ENCODE assay signal across 17 cellular contexts in genomic region chr17:83103938-83104311, GRCh38. TPM values are rescaled to one million over a fixed set of nuclear protein-coding genes. Genes with fewer than 3 reads are reported as not detected.
DNase-seq lines count a peak whose midpoint lies in the region; ATAC-seq, FAIRE-seq and TF ChIP-seq lines count a peak whose summit lies in the region.
"Had no signal": no experiment of that assay in that cellular context is flagged by ENCODE, and none has a peak within 500 bp of the region (broad histone marks: within the 10 kb centered on the region; RNA-seq: fewer than 3 reads in every experiment).

No MANE protein-coding gene starts in this region.

- BruUV-seq in HepG2 (replicated peaks; lab: Mats Ljungman, UMichigan) (no TSS peak), K562 (replicated peaks; lab: Mats Ljungman, UMichigan) (no TSS peak)

- no peak for TF ChIP-seq EP300 in HepG2 (IDR thresholded peaks at IDR 0.05; ENCODE audit: low read depth in 2 of 2, low read length in 2 of 2)
- no peak for TF ChIP-seq EP300 in HepG2 (CRISPR knock-in tag; IDR thresholded peaks at IDR 0.05; ENCODE audit: borderline replicate concordance)
- TF ChIP-seq EP300 in K562 (IDR thresholded peaks at IDR 0.05; ENCODE audit: low read length), result no peak

- H3K4me1 ChIP-seq in HepG2 (ENCODE audit: insufficient read depth, low read length), result peaks cover 12% of the 10 kb centered on the region
- no peaks in the 10 kb centered on the region for H3K4me1 ChIP-seq in right lobe of liver
- peaks cover 10 to 61% of the 10 kb centered on the region in 2 experiments; a peak in 4 of 5 replicates for H3K4me1 ChIP-seq in K562 (replicated peaks in 1 of 2; ENCODE audit: control insufficient read depth in 2 of 2, insufficient read depth in 2 of 2, low read length in 2 of 2)
- H3K4me1 ChIP-seq in rectal smooth muscle tissue (ENCODE audit: control insufficient read depth, insufficient read depth, low read length), result peaks cover 7% of the 10 kb centered on the region

- no peak overlapping the region for H3K27ac ChIP-seq in HepG2 (ENCODE audit: extremely low read length, insufficient read depth, low read length)
- H3K27ac ChIP-seq in right lobe of liver, result no peak overlapping the region
- no peak overlapping the region for H3K27ac ChIP-seq in K562 (ENCODE audit: extremely low read depth, low read depth, low read length)
- H3K27ac ChIP-seq in rectal smooth muscle tissue (ENCODE audit: low read depth, low read length), result peak overlapping the region; percentile 24
- H3K27ac ChIP-seq: parathyroid adenoma, VCaP had no signal

- TF ChIP-seq POLR2A in HepG2 (IDR thresholded peaks at IDR 0.05; ENCODE audit: insufficient read depth in 1 of 2, low read depth in 2 of 2, low read length in 2 of 2), result no peak
- no peak for TF ChIP-seq POLR2A in right lobe of liver (IDR thresholded peaks at IDR 0.05)
- TF ChIP-seq POLR2A in K562 (conservative IDR thresholded peaks at IDR 0.05), result no peak

- H3K4me2 ChIP-seq in HepG2 (ENCODE audit: low read depth, low read length), result no peak overlapping the region
- H3K4me2 ChIP-seq in K562 (ENCODE audit: insufficient read depth, low read length), result peak overlapping the region; percentile 65
- H3K4me2 ChIP-seq: smooth muscle cell had no signal

- no peak for DNase-seq in HepG2 (ENCODE audit: low spot score)
- DNase-seq in right lobe of liver, result no peak
- DNase-seq in K562 (ENCODE audit: extremely low read depth in 1 of 4, low spot score in 3 of 4), result no peak
- no peak for DNase-seq in HTR-8/SVneo (ENCODE audit: insufficient read length, low spot score)
- DNase-seq in NCI-H187 (lab: John Stamatoyannopoulos, UW), result no peak
- DNase-seq: activated CD8-positive, alpha-beta memory T cell treated with anti-CD3 and anti-CD28 coated beads for 24 hours; effector memory CD8-positive, alpha-beta T cell; KG1; NCI-H524 treated with DMSO at 0.1 percent for 48 hours; SHP77 treated with DMSO at 0.1 percent for 48 hours had no signal

- POLR2A ChIA-PET in HepG2 (lab: Yijun Ruan, JAX) (no interaction called here), K562 (lab: Yijun Ruan, JAX) (interaction anchor here (0.6 to 0.9 kb wide), 4 partner anchors 14 to 1206 kb away, joined by 3 to 4 read pairs (median 3); no protein-coding TSS in a partner anchor)

- ATAC-seq in HepG2 (no peak), right lobe of liver (no peak), K562 (no peak), GM18858 (IDR thresholded peaks at IDR 0.05; ENCODE audit: unreplicated experiment) (no peak), GM21737 (IDR thresholded peaks at IDR 0.05; ENCODE audit: unreplicated experiment) (no peak)
- ATAC-seq: activated T-helper 17 cell treated with anti-CD3 and anti-CD28 coated beads, Interleukin-2, amount 50 U/mL, for 72 hours; effector memory CD8-positive, alpha-beta T cell had no signal

- H3K9me3 ChIP-seq in HepG2 (ENCODE audit: low read length), result no peaks in the 10 kb centered on the region
- H3K9me3 ChIP-seq in right lobe of liver, result no peaks in the 10 kb centered on the region
- no peaks in the 10 kb centered on the region; the same call in none of the 2 replicates for H3K9me3 ChIP-seq in K562 (replicated peaks; ENCODE audit: control insufficient read depth, insufficient read depth, low read depth, low read length)

- CTCF ChIA-PET in HepG2 (lab: Yijun Ruan, JAX; ENCODE audit: low intra/inter-chr PET ratio, low total read pairs), result interaction anchor here (1.2 to 1.6 kb wide), 2 partner anchors 99 to 101 kb away, joined by 4 to 5 read pairs; no protein-coding TSS in a partner anchor
- CTCF ChIA-PET in K562 (lab: Yijun Ruan, JAX; ENCODE audit: low intra/inter-chr PET ratio), result interaction anchor here (0.7 kb wide), 1 partner anchor 10 kb away, joined by 3 read pairs; no protein-coding TSS in a partner anchor

- H3K27me3 ChIP-seq in HepG2 (ENCODE audit: control insufficient read depth in 1 of 2, insufficient read depth in 2 of 2, low read length in 2 of 2) (peaks cover 28 to 74% of the 10 kb centered on the region in 2 experiments), right lobe of liver (no peaks in the 10 kb centered on the region), K562 (ENCODE audit: control insufficient read depth in 2 of 2, insufficient read depth in 2 of 2, low read length in 2 of 2) (peaks cover 0 to 37% of the 10 kb centered on the region in 2 experiments), rectal smooth muscle tissue (ENCODE audit: control insufficient read depth, insufficient read depth, low read length) (peaks cover 7% of the 10 kb centered on the region)

- TF ChIP-seq CTCF in HepG2 (CRISPR knock-in tag; IDR thresholded peaks at IDR 0.05) (no peak), right lobe of liver (IDR thresholded peaks at IDR 0.05) (no peak), K562 (IDR thresholded peaks at IDR 0.05 in 2 of 3, conservative IDR thresholded peaks at IDR 0.05 in 1 of 3; ENCODE audit: insufficient read depth in 2 of 3, low read depth in 1 of 3, low read length in 3 of 3) (no peak)

- in situ Hi-C loops in HepG2 (cut with HindIII; ENCODE audit: extremely low pct_ligation_motif_present, low pct_unique_long_range_greater_than_20kb) (no loop called here), K562 (cut with MboI) (no loop called here)

- FAIRE-seq in HepG2 (lab: Jason Lieb, UNC) (no peak), K562 (lab: Jason Lieb, UNC) (no peak), HTR-8/SVneo (lab: Jason Lieb, UNC) (no peak)

- H3K9ac ChIP-seq in HepG2 (ENCODE audit: insufficient read depth, low read depth, low read length) (no peak overlapping the region), K562 (ENCODE audit: insufficient read depth in 1 of 2, low read depth in 2 of 2, low read length in 2 of 2) (peak overlapping the region in 1 of 2 experiments; percentile 50; a peak in 1 of 4 replicates), rectal smooth muscle tissue (ENCODE audit: low read length) (no peak overlapping the region)
- H3K9ac ChIP-seq: parathyroid adenoma had no signal

- TF ChIP-seq RAD21 in HepG2 (CRISPR knock-in tag; IDR thresholded peaks at IDR 0.05) (no peak), K562 (CRISPR knock-in tag; conservative IDR thresholded peaks at IDR 0.05 in 1 of 2, IDR thresholded peaks at IDR 0.05 in 1 of 2) (no peak)

- no peaks in the 10 kb centered on the region for H3K79me2 ChIP-seq in HepG2 (ENCODE audit: insufficient read depth, low read length)
- no peaks in the 10 kb centered on the region for H3K79me2 ChIP-seq in K562 (ENCODE audit: control insufficient read depth, insufficient read depth, low read length)
- H3K79me2 ChIP-seq: parathyroid adenoma had no signal

- H2AFZ ChIP-seq in HepG2 (ENCODE audit: low read length) (no peak overlapping the region), K562 (ENCODE audit: low read depth, low read length) (peak overlapping the region; percentile 40; the same call in 1 of the 2 replicates)
- H2AFZ ChIP-seq: parathyroid adenoma had no signal

- H3K36me3 ChIP-seq in HepG2 (replicated peaks in 1 of 2; ENCODE audit: control insufficient read depth in 1 of 2, insufficient read depth in 2 of 2, low read length in 2 of 2) (no peaks in the 10 kb centered on the region), right lobe of liver (no peaks in the 10 kb centered on the region), K562 (ENCODE audit: control insufficient read depth, insufficient read depth, low read length) (no peaks in the 10 kb centered on the region), rectal smooth muscle tissue (ENCODE audit: control insufficient read depth, insufficient read depth, low read length) (no peaks in the 10 kb centered on the region)

- no peak overlapping the region for H3K4me3 ChIP-seq in HepG2 (replicated peaks in 1 of 3; ENCODE audit: insufficient read depth in 1 of 3, low read depth in 2 of 3, low read length in 3 of 3)
- H3K4me3 ChIP-seq in right lobe of liver, result no peak overlapping the region
- H3K4me3 ChIP-seq in K562, result peak overlapping the region; percentile 53; the same call in 1 of the 2 replicates
- no peak overlapping the region for H3K4me3 ChIP-seq in rectal smooth muscle tissue (ENCODE audit: low read length)
- H3K4me3 ChIP-seq: smooth muscle cell had no signal

- H4K20me1 ChIP-seq in HepG2 (ENCODE audit: insufficient read depth, low read length), result no peaks in the 10 kb centered on the region; the same call in 1 of the 2 replicates
- H4K20me1 ChIP-seq in K562 (replicated peaks; ENCODE audit: control insufficient read depth, insufficient read depth, low read length), result peaks cover 12% of the 10 kb centered on the region

- 60% methylated on average over 9 of the region's 11 CpGs for WGBS in HepG2 (ENCODE audit: low lambda C conversion rate)
- 54% methylated on average over 6 of the region's 11 CpGs for WGBS in right lobe of liver (ENCODE audit: insufficient coverage, low coverage, low lambda C conversion rate, missing lambda C conversion rate)
- WGBS in K562 (ENCODE audit: insufficient coverage, low coverage, missing lambda C conversion rate), result 9% methylated on average over 11 of the region's 11 CpGs

- intact Hi-C loops in HepG2 (cut with micrococcal nuclease; ENCODE audit: unreplicated experiment), result no loop called here
- intact Hi-C loops in right lobe of liver (cut with DNase I), result no loop called here
- intact Hi-C loops in K562 (cut with micrococcal nuclease), result no loop called here

- peaks cover 4% of the 10 kb centered on the region for H3K9me1 ChIP-seq in K562 (ENCODE audit: control insufficient read depth, insufficient read depth, low read length)

RNA-seq across cellular contexts. Expression of gene METRNL, which starts 24.5 kb away (rescaled TPM):
- total RNA-seq in HepG2 (2016; rRNA removed; fragmentation: Illumina TruSeq; extraction: Trizol) (0.66 and 1.2 TPM in 2 replicates), right lobe of liver (10 to 100 TPM in 1 of 6 experiments, 1 to 10 TPM in 5; 2.3 to 18.6 (median 5.9) TPM), K562 (2014; rRNA removed) (28.2 and 34.9 TPM in 2 replicates), K562 (2014; rRNA removed; fragmentation: Illumina TruSeq; extraction: Trizol) (2.2 and 2.3 TPM in 2 replicates), K562 (2015; rRNA removed; fragmentation: Illumina TruSeq; extraction: Trizol) (10.7 and 14.2 TPM in 2 replicates), K562 (2021) (25.7 and 31.8 TPM in 2 replicates)
- total RNA-seq in HepG2 (2016; cell fraction: cytosol; rRNA removed; fragmentation: Illumina TruSeq; extraction: Trizol; ENCODE audit: low read depth), result 0.81 and 1.1 TPM in 2 replicates
- total RNA-seq in HepG2 (2016; cell fraction: insoluble cytoplasmic fraction; rRNA removed; fragmentation: Illumina TruSeq; extraction: Trizol), result 0.56 and 1.0 TPM in 2 replicates
- total RNA-seq in HepG2 (2016; cell fraction: membrane; rRNA removed; fragmentation: Illumina TruSeq; extraction: Trizol), result 1.7 and 2.2 TPM in 2 replicates
- total RNA-seq in HepG2 (2016; cell fraction: nucleus; rRNA removed; fragmentation: Illumina TruSeq; extraction: Trizol), result 0.31 TPM in 1 of 2 replicates, not detected in the other
- polyA plus RNA-seq in HepG2 (2011; rRNA removed) (0.84 and 1.4 TPM in 2 replicates), K562 (2011; rRNA removed) (2.9 and 6.2 TPM in 2 replicates), K562 (2014; fragmentation: Illumina TruSeq; extraction: Trizol) (1.7 and 10.2 TPM in 2 replicates), K562 (2014; fragmentation: Nextera tagmentation; extraction: Ambion mirVana) (under 1 TPM; 0.17 to 0.18 TPM), K562 (2014; rRNA removed) (19.5 and 23.5 TPM in 2 replicates)
- polyA plus RNA-seq in HepG2 (2011; cell fraction: cytosol; rRNA removed), result 2.1 and 2.5 TPM in 2 replicates
- polyA plus RNA-seq in HepG2 (2011; cell fraction: nucleus; rRNA removed), result 1.2 and 1.8 TPM in 2 replicates
- 0.23 and 0.79 TPM in 2 replicates for polyA plus RNA-seq in HepG2 (2012)
- 1.1 and 1.2 TPM in 2 replicates for polyA plus RNA-seq in HepG2 (2016; cell fraction: cytosol; fragmentation: Illumina TruSeq; extraction: Trizol; ENCODE audit: low read depth)
- 0.69 and 0.92 TPM in 2 replicates for polyA plus RNA-seq in HepG2 (2016; cell fraction: insoluble cytoplasmic fraction; fragmentation: Illumina TruSeq; extraction: Trizol; ENCODE audit: low read depth)
- polyA plus RNA-seq in HepG2 (2016; cell fraction: membrane; fragmentation: Illumina TruSeq; extraction: Trizol; ENCODE audit: low read depth), result 2.1 TPM in 2 replicates
- polyA plus RNA-seq in HepG2 (2016; cell fraction: nucleus; fragmentation: Illumina TruSeq; extraction: Trizol; ENCODE audit: insufficient read depth, low read depth), result 1.2 and 1.3 TPM in 2 replicates
- polyA minus RNA-seq in HepG2 (2011; rRNA and poly(A)+ RNA removed; ENCODE audit: low replicate concordance), result 2.5 and 12.3 TPM in 2 replicates
- 2.9 and 4.6 TPM in 2 replicates for polyA minus RNA-seq in HepG2 (2011; cell fraction: cytosol; rRNA and poly(A)+ RNA removed)
- 0.87 and 1.4 TPM in 2 replicates for polyA minus RNA-seq in HepG2 (2011; cell fraction: nucleus; rRNA and poly(A)+ RNA removed)
- 12.2 and 22.8 TPM in 2 replicates for total RNA-seq in K562 (2011; cell fraction: chromatin; rRNA removed; ENCODE audit: low replicate concordance)
- 23.4 and 25.7 TPM in 2 replicates for total RNA-seq in K562 (2011; cell fraction: nucleolus; rRNA removed)
- 12.5 and 12.8 TPM in 2 replicates for total RNA-seq in K562 (2011; cell fraction: nucleoplasm; rRNA removed)
- polyA plus RNA-seq in K562 (2011; cell fraction: cytosol; rRNA removed), result 14.1 and 23.9 TPM in 2 replicates
- polyA plus RNA-seq in K562 (2011; cell fraction: nucleus; rRNA removed), result 8.7 and 14.9 TPM in 2 replicates
- polyA plus RNA-seq in K562 (2012), result 24.6 and 38.9 TPM in 2 replicates
- 1.9 and 2.0 TPM in 2 replicates for polyA minus RNA-seq in K562 (2011; rRNA and poly(A)+ RNA removed)
- polyA minus RNA-seq in K562 (2011; cell fraction: cytosol; rRNA and poly(A)+ RNA removed), result 19.5 and 23.5 TPM in 2 replicates
- 6.1 and 6.4 TPM in 2 replicates for polyA minus RNA-seq in K562 (2011; cell fraction: nucleus; rRNA and poly(A)+ RNA removed)
